Comparison of ENCODE assay signal across 25 cellular contexts in genomic region chr9:35313460-35313859, GRCh38.
"Had no signal": no experiment of that assay in that cellular context is flagged by ENCODE, and none has a peak within 500 bp of the region (broad histone marks: within the 10 kb centered on the region; RNA-seq: fewer than 3 reads in every experiment).

No MANE protein-coding gene starts in this region.

- H3K4me3 Mint-ChIP-seq: naive thymus-derived CD8-positive, alpha-beta T cell; nephron; neural crest cell; stimulated activated memory B cell treated with anti-CD40 and anti-IgM and Interleukin-4, amounts not matched to agents 10 μg/mL and 1 μg/mL and 100 μg/mL, for 72 hours; stimulated activated naive CD8-positive, alpha-beta T cell treated with anti-CD3 and anti-CD28 coated beads, Interleukin-15, amount 100 ng/mL, for 72 hours; type B pancreatic cell had no signal

- H3K36me3 ChIP-seq: prostate gland, uterus had no signal

- H3K9me3 ChIP-seq: pancreas, prostate gland, sigmoid colon, tibial nerve, uterus had no signal

- H3K36me3 Mint-ChIP-seq: naive thymus-derived CD8-positive, alpha-beta T cell; stimulated activated memory B cell treated with anti-CD40 and anti-IgM and Interleukin-4, amounts not matched to agents 10 μg/mL and 1 μg/mL and 100 μg/mL, for 72 hours had no signal

- H3K27ac Mint-ChIP-seq: naive thymus-derived CD8-positive, alpha-beta T cell; nephron; stimulated activated memory B cell treated with anti-CD40 and anti-IgM and Interleukin-4, amounts not matched to agents 10 μg/mL and 1 μg/mL and 100 μg/mL, for 72 hours; stimulated activated naive CD8-positive, alpha-beta T cell treated with anti-CD3 and anti-CD28 coated beads, Interleukin-15, amount 100 ng/mL, for 72 hours; type B pancreatic cell had no signal

- ATAC-seq: naive thymus-derived CD8-positive, alpha-beta T cell; pancreas; right cardiac atrium; stimulated activated memory B cell treated with anti-CD40 and anti-IgM and Interleukin-4, amounts not matched to agents 10 μg/mL and 1 μg/mL and 100 μg/mL, for 72 hours; stimulated activated naive CD8-positive, alpha-beta T cell treated with anti-CD3 and anti-CD28 coated beads, Interleukin-15, amount 100 ng/mL, for 72 hours had no signal

- DNase-seq: islet precursor cell; left ventricle myocardium inferior; mesendoderm; naive thymus-derived CD8-positive, alpha-beta T cell; nucleus accumbens; pancreas; posterior cingulate gyrus; retina; right cardiac atrium; sigmoid colon; small intestine; spleen; stimulated activated CD4-positive, alpha-beta T cell treated with anti-CD3 and anti-CD28 coated beads, Interleukin-4, amount 100 ng/mL, for 4 hours; stimulated activated CD8-positive, alpha-beta memory T cell treated with anti-CD3 and anti-CD28 coated beads, Interleukin-4, amount 100 ng/mL, for 48 hours; stimulated activated naive CD4-positive, alpha-beta T cell treated with Interleukin-2 at 50 U/mL for 16 hours; stimulated activated naive CD8-positive, alpha-beta T cell treated with anti-CD3 and anti-CD28 coated beads, Interleukin-15, amount 100 ng/mL, for 72 hours; substantia nigra; uterus had no signal

- H3K27me3 ChIP-seq: pancreas, sigmoid colon, spleen, tibial nerve, uterus had no signal

- H3K9me3 Mint-ChIP-seq: nephron; stimulated activated memory B cell treated with anti-CD40 and anti-IgM and Interleukin-4, amounts not matched to agents 10 μg/mL and 1 μg/mL and 100 μg/mL, for 72 hours; stimulated activated naive CD8-positive, alpha-beta T cell treated with anti-CD3 and anti-CD28 coated beads, Interleukin-15, amount 100 ng/mL, for 72 hours; type B pancreatic cell had no signal

- H3K27me3 Mint-ChIP-seq: type B pancreatic cell had no signal

- H3K4me3 ChIP-seq: left ventricle myocardium inferior, lung, pancreas, prostate gland, sigmoid colon, spleen, tibial nerve, uterus had no signal

- FAIRE-seq: pancreas, small intestine had no signal

- H3K4me1 ChIP-seq: pancreas, prostate gland, sigmoid colon, spleen, uterus had no signal

- H3K4me1 Mint-ChIP-seq: naive thymus-derived CD8-positive, alpha-beta T cell; neural crest cell; stimulated activated memory B cell treated with anti-CD40 and anti-IgM and Interleukin-4, amounts not matched to agents 10 μg/mL and 1 μg/mL and 100 μg/mL, for 72 hours; stimulated activated naive CD8-positive, alpha-beta T cell treated with anti-CD3 and anti-CD28 coated beads, Interleukin-15, amount 100 ng/mL, for 72 hours had no signal

- H3K27ac ChIP-seq: left ventricle myocardium inferior, pancreas, prostate gland, sigmoid colon, spleen, tibial nerve, uterus had no signal
